Comparison of ENCODE assay signal across 1 cellular context in the genomic region with DNA sequence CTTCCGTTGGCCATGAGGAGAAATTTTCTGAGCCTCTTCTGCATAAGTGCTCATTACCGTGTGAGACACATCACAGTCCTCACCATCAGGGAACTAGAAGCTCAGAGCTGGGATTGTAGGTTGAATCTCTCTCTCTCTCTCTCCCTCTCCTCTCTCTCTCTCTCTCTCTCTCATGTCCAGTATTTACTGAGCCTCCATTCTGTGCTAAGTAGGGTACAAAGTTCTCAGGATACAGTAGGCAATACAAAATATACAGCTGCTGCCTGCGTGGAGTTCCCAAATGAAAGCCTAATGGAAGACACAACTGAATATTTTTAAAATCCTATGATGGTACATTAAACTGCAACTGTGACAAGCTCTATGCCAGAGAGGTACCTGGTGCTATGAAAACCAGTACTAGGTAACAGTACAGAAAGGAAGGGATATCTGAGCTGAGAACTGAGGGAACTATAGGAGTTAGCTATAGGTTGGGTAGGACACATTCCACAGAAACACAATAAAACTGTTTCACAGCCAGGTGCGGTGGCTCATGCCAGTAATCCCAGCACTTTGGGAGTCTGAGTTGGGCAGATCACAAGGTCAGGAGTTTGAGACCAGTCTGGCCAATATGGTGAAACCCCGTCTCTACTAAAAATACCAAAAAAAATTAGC.
A peak's percentile ranks its signal among the peaks of the same experiment; 100 is the strongest.
TF ChIP-seq lines count a peak whose summit lies in the region.

No MANE protein-coding gene starts in this region.

TF ChIP-seq in HepG2, 621 proteins besides CTCF, POLR2A, EP300 and RAD21 (continued from another document and continues in another):
- TF ChIP-seq AKNA (CRISPR knock-in tag; IDR thresholded peaks at IDR 0.05; ENCODE audit: borderline replicate concordance), result no peak
- TF ChIP-seq, protein P1, sequence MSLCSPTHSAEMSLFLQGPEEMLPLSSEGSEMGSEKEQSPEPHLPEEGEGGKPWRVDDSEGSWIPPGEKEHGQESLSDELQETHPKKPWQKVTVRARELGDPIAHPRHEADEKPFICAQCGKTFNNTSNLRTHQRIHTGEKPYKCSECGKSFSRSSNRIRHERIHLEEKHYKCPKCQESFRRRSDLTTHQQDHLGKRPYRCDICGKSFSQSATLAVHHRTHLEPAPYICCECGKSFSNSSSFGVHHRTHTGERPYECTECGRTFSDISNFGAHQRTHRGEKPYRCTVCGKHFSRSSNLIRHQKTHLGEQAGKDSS (CRISPR knock-in tag; IDR thresholded peaks at IDR 0.05; ENCODE audit: borderline replicate concordance, low read depth), result no peak
- no peak for TF ChIP-seq ZNF766 (CRISPR knock-in tag; IDR thresholded peaks at IDR 0.05; ENCODE audit: borderline replicate concordance)
- TF ChIP-seq TP53 (CRISPR knock-in tag; conservative IDR thresholded peaks at IDR 0.05), result no peak
- no peak for TF ChIP-seq ZNF546 (CRISPR knock-in tag; conservative IDR thresholded peaks at IDR 0.05)
- TF ChIP-seq, protein P2, sequence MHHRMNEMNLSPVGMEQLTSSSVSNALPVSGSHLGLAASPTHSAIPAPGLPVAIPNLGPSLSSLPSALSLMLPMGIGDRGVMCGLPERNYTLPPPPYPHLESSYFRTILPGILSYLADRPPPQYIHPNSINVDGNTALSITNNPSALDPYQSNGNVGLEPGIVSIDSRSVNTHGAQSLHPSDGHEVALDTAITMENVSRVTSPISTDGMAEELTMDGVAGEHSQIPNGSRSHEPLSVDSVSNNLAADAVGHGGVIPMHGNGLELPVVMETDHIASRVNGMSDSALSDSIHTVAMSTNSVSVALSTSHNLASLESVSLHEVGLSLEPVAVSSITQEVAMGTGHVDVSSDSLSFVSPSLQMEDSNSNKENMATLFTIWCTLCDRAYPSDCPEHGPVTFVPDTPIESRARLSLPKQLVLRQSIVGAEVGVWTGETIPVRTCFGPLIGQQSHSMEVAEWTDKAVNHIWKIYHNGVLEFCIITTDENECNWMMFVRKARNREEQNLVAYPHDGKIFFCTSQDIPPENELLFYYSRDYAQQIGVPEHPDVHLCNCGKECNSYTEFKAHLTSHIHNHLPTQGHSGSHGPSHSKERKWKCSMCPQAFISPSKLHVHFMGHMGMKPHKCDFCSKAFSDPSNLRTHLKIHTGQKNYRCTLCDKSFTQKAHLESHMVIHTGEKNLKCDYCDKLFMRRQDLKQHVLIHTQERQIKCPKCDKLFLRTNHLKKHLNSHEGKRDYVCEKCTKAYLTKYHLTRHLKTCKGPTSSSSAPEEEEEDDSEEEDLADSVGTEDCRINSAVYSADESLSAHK (CRISPR knock-in tag; IDR thresholded peaks at IDR 0.05; ENCODE audit: borderline replicate concordance), result no peak
- TF ChIP-seq, protein P3, sequence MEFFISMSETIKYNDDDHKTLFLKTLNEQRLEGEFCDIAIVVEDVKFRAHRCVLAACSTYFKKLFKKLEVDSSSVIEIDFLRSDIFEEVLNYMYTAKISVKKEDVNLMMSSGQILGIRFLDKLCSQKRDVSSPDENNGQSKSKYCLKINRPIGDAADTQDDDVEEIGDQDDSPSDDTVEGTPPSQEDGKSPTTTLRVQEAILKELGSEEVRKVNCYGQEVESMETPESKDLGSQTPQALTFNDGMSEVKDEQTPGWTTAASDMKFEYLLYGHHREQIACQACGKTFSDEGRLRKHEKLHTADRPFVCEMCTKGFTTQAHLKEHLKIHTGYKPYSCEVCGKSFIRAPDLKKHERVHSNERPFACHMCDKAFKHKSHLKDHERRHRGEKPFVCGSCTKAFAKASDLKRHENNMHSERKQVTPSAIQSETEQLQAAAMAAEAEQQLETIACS (CRISPR knock-in tag; IDR thresholded peaks at IDR 0.05), result no peak
- no peak for TF ChIP-seq EED (CRISPR knock-in tag; IDR thresholded peaks at IDR 0.05)
- no peak for TF ChIP-seq ZEB1 (IDR thresholded peaks at IDR 0.05; ENCODE audit: insufficient replicate concordance, low read depth)
- TF ChIP-seq, protein P4, sequence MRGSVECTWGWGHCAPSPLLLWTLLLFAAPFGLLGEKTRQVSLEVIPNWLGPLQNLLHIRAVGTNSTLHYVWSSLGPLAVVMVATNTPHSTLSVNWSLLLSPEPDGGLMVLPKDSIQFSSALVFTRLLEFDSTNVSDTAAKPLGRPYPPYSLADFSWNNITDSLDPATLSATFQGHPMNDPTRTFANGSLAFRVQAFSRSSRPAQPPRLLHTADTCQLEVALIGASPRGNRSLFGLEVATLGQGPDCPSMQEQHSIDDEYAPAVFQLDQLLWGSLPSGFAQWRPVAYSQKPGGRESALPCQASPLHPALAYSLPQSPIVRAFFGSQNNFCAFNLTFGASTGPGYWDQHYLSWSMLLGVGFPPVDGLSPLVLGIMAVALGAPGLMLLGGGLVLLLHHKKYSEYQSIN (CRISPR knock-in tag; IDR thresholded peaks at IDR 0.05; ENCODE audit: borderline replicate concordance), result no peak
- TF ChIP-seq ZBTB7B (CRISPR knock-in tag; IDR thresholded peaks at IDR 0.05), result no peak
- TF ChIP-seq SYNCRIP (IDR thresholded peaks at IDR 0.05; ENCODE audit: insufficient read depth, low read depth, low read length), result no peak
- TF ChIP-seq ZNF570 (CRISPR knock-in tag; IDR thresholded peaks at IDR 0.05; ENCODE audit: borderline replicate concordance), result no peak
- TF ChIP-seq RBFOX2 (IDR thresholded peaks at IDR 0.05; ENCODE audit: low read depth, low read length), result no peak
- TF ChIP-seq CSRNP2 (CRISPR knock-in tag; conservative IDR thresholded peaks at IDR 0.05; ENCODE audit: low read depth), result no peak
- TF ChIP-seq MAF1 (CRISPR knock-in tag; IDR thresholded peaks at IDR 0.05; ENCODE audit: borderline replicate concordance), result no peak
- no peak for TF ChIP-seq NR1H2 (CRISPR knock-in tag; IDR thresholded peaks at IDR 0.05; ENCODE audit: borderline replicate concordance, low read depth)
- TF ChIP-seq CENPX (CRISPR knock-in tag; IDR thresholded peaks at IDR 0.05), result no peak
- TF ChIP-seq MIER2 (CRISPR knock-in tag; IDR thresholded peaks at IDR 0.05), result peak; percentile 64; the same call in 1 of the 2 replicates
- no peak for TF ChIP-seq ZBTB3 (CRISPR knock-in tag; IDR thresholded peaks at IDR 0.05; ENCODE audit: borderline replicate concordance, low read depth)
- TF ChIP-seq ZBTB20 (CRISPR knock-in tag; IDR thresholded peaks at IDR 0.05; ENCODE audit: borderline replicate concordance, low read depth), result peak; percentile 78; the same call in 1 of the 2 replicates
- no peak for TF ChIP-seq KDM5B (CRISPR knock-in tag; IDR thresholded peaks at IDR 0.05; ENCODE audit: borderline replicate concordance)
- no peak for TF ChIP-seq ZNF597 (CRISPR knock-in tag; IDR thresholded peaks at IDR 0.05)
- TF ChIP-seq ZNF678 (CRISPR knock-in tag; IDR thresholded peaks at IDR 0.05), result no peak
- no peak for TF ChIP-seq ZNF44 (CRISPR knock-in tag; IDR thresholded peaks at IDR 0.05)
- no peak for TF ChIP-seq ZNF354B (CRISPR knock-in tag; IDR thresholded peaks at IDR 0.05)
- TF ChIP-seq ZMYM3 (CRISPR knock-in tag; IDR thresholded peaks at IDR 0.05), result peak; percentile 27; the same call in 1 of the 2 replicates
- peak; percentile 78 for TF ChIP-seq GATAD2A (CRISPR knock-in tag; IDR thresholded peaks at IDR 0.05)
- TF ChIP-seq, protein P5, sequence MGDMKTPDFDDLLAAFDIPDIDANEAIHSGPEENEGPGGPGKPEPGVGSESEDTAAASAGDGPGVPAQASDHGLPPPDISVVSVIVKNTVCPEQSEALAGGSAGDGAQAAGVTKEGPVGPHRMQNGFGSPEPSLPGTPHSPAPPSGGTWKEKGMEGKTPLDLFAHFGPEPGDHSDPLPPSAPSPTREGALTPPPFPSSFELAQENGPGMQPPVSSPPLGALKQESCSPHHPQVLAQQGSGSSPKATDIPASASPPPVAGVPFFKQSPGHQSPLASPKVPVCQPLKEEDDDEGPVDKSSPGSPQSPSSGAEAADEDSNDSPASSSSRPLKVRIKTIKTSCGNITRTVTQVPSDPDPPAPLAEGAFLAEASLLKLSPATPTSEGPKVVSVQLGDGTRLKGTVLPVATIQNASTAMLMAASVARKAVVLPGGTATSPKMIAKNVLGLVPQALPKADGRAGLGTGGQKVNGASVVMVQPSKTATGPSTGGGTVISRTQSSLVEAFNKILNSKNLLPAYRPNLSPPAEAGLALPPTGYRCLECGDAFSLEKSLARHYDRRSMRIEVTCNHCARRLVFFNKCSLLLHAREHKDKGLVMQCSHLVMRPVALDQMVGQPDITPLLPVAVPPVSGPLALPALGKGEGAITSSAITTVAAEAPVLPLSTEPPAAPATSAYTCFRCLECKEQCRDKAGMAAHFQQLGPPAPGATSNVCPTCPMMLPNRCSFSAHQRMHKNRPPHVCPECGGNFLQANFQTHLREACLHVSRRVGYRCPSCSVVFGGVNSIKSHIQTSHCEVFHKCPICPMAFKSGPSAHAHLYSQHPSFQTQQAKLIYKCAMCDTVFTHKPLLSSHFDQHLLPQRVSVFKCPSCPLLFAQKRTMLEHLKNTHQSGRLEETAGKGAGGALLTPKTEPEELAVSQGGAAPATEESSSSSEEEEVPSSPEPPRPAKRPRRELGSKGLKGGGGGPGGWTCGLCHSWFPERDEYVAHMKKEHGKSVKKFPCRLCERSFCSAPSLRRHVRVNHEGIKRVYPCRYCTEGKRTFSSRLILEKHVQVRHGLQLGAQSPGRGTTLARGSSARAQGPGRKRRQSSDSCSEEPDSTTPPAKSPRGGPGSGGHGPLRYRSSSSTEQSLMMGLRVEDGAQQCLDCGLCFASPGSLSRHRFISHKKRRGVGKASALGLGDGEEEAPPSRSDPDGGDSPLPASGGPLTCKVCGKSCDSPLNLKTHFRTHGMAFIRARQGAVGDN (CRISPR knock-in tag; IDR thresholded peaks at IDR 0.05), result no peak
- TF ChIP-seq MYC (CRISPR knock-in tag; IDR thresholded peaks at IDR 0.05; ENCODE audit: borderline replicate concordance), result no peak
- TF ChIP-seq RNF2 (conservative IDR thresholded peaks at IDR 0.05; ENCODE audit: low read depth), result no peak
- no peak for TF ChIP-seq ZBTB2 (CRISPR knock-in tag; IDR thresholded peaks at IDR 0.05; ENCODE audit: low read depth)
- no peak for TF ChIP-seq KLF13 (CRISPR knock-in tag; IDR thresholded peaks at IDR 0.05)
- TF ChIP-seq, protein P6, sequence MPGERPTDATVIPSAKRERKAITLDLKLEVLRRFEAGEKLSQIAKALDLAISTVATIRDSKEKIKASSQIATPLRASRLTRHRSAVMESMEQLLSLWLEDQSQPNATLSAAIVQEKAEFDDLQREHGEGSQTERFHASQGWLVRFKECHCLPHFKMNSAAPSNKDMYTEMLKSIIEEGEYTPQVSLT (CRISPR knock-in tag; IDR thresholded peaks at IDR 0.05; ENCODE audit: borderline replicate concordance, low read depth), result no peak
- no peak for TF ChIP-seq NRL (CRISPR knock-in tag; IDR thresholded peaks at IDR 0.05; ENCODE audit: borderline replicate concordance)
- TF ChIP-seq ZBTB21 (CRISPR knock-in tag; IDR thresholded peaks at IDR 0.05), result no peak
